8 cellular contexts compared by ENCODE assay signal in genomic region chr1:16204634-16205332, GRCh38. TPM values are rescaled to one million over a fixed set of nuclear protein-coding genes. Genes with fewer than 3 reads are reported as not detected.
DNase-seq lines count a peak whose midpoint lies in the region; TF ChIP-seq lines count a peak whose summit lies in the region.
"Had no signal": no experiment of that assay in that cellular context is flagged by ENCODE, and none has a peak within 500 bp of the region (broad histone marks: within the 10 kb centered on the region; RNA-seq: fewer than 3 reads in every experiment).

No MANE protein-coding gene starts in this region.

- DNase-seq in GM10248 (ENCODE audit: extremely low spot score) (peak; percentile 55), LoVo (ENCODE audit: low spot score) (peak; percentile 9), lung microvascular endothelial cell (ENCODE audit: low read depth in 2 of 2) (peak; percentile 44 to 64), suprapubic skin (ENCODE audit: low spot score in 2 of 2) (no peak), coronary artery (ENCODE audit: low spot score) (no peak)
- DNase-seq in activated T-helper 2 cell treated with anti-CD3 and anti-CD28 coated beads, Interferon-gamma antibody, Interleukin-2, Interleukin-4, amounts not matched to agents 10 μg/mL and 5 μg/mL and 100 μg/mL, durations not matched to agents 14 hours and 24 hours and 36 hours (ENCODE audit: low spot score), result no peak
- DNase-seq in T-helper 2 cell treated with Interferon-gamma antibody and Interleukin-4, amounts not matched to agents 5 μg/mL and 100 μg/mL, for 36 hours (ENCODE audit: low spot score), result no peak

- H3K4me3 ChIP-seq in suprapubic skin (no peak overlapping the region), coronary artery (no peak overlapping the region)

- H3K36me3 Mint-ChIP-seq in activated T-helper 2 cell treated with anti-CD3 and anti-CD28 coated beads, Interferon-gamma antibody, Interleukin-2, Interleukin-4, amounts not matched to agents 10 μg/mL and 5 μg/mL and 100 μg/mL, durations not matched to agents 14 hours and 24 hours and 36 hours (ENCODE audit: low read depth), result no peaks in the 10 kb centered on the region
- H3K36me3 Mint-ChIP-seq in T-helper 2 cell treated with Interferon-gamma antibody and Interleukin-4, amounts not matched to agents 5 μg/mL and 100 μg/mL, for 36 hours (ENCODE audit: low read depth), result peaks cover 2% of the 10 kb centered on the region

- peaks cover 37% of the 10 kb centered on the region for H3K4me1 ChIP-seq in suprapubic skin

- POLR2A ChIA-PET in GM10248 (lab: Yijun Ruan, JAX), result interaction anchor here (0.6 kb wide), 1 partner anchor 516 kb away, joined by 4 read pairs; no protein-coding TSS in a partner anchor

- peaks cover 3% of the 10 kb centered on the region for H3K4me1 Mint-ChIP-seq in activated T-helper 2 cell treated with anti-CD3 and anti-CD28 coated beads, Interferon-gamma antibody, Interleukin-2, Interleukin-4, amounts not matched to agents 10 μg/mL and 5 μg/mL and 100 μg/mL, durations not matched to agents 14 hours and 24 hours and 36 hours (ENCODE audit: low read depth)
- peaks cover 6% of the 10 kb centered on the region for H3K4me1 Mint-ChIP-seq in T-helper 2 cell treated with Interferon-gamma antibody and Interleukin-4, amounts not matched to agents 5 μg/mL and 100 μg/mL, for 36 hours (ENCODE audit: low read depth)

- H3K27ac ChIP-seq in suprapubic skin, result no peak overlapping the region
- no peak overlapping the region for H3K27ac ChIP-seq in coronary artery

- WGBS in suprapubic skin, result 88% methylated on average over 8 of the region's 12 CpGs

- CTCF ChIA-PET in GM10248 (lab: Yijun Ruan, JAX), result interaction anchor here (0.9 to 2.7 kb wide), 5 partner anchors 17 to 158 kb away, joined by 3 to 10 read pairs (median 6); no protein-coding TSS in a partner anchor

- H3K27me3 Mint-ChIP-seq in activated T-helper 2 cell treated with anti-CD3 and anti-CD28 coated beads, Interferon-gamma antibody, Interleukin-2, Interleukin-4, amounts not matched to agents 10 μg/mL and 5 μg/mL and 100 μg/mL, durations not matched to agents 14 hours and 24 hours and 36 hours (ENCODE audit: low read depth), result no peaks in the 10 kb centered on the region
- peaks cover 2% of the 10 kb centered on the region for H3K27me3 Mint-ChIP-seq in T-helper 2 cell treated with Interferon-gamma antibody and Interleukin-4, amounts not matched to agents 5 μg/mL and 100 μg/mL, for 36 hours (ENCODE audit: low read depth)
- H3K27me3 Mint-ChIP-seq: stimulated activated naive CD8-positive, alpha-beta T cell treated with anti-CD3 and anti-CD28 coated beads, Interleukin-15, Interleukin-2, amounts not matched to agents 100 ng/mL and 50 ng/mL, for 24 hours had no signal

- TF ChIP-seq POLR2A in suprapubic skin (IDR thresholded peaks at IDR 0.05), result no peak

- TF ChIP-seq CTCF in GM10248 (IDR thresholded peaks at IDR 0.05; ENCODE audit: control extremely low read depth, extremely low read depth, low read depth, missing control alignments) (peak; percentile 64), suprapubic skin (IDR thresholded peaks at IDR 0.05) (peak in 1 of 2 donors; percentile 10), coronary artery (IDR thresholded peaks at IDR 0.05) (no peak)

- H3K27ac Mint-ChIP-seq in activated T-helper 2 cell treated with anti-CD3 and anti-CD28 coated beads, Interferon-gamma antibody, Interleukin-2, Interleukin-4, amounts not matched to agents 10 μg/mL and 5 μg/mL and 100 μg/mL, durations not matched to agents 14 hours and 24 hours and 36 hours, result peak overlapping the region; percentile 47
- no peak overlapping the region for H3K27ac Mint-ChIP-seq in T-helper 2 cell treated with Interferon-gamma antibody and Interleukin-4, amounts not matched to agents 5 μg/mL and 100 μg/mL, for 36 hours
- H3K27ac Mint-ChIP-seq: stimulated activated naive CD8-positive, alpha-beta T cell treated with anti-CD3 and anti-CD28 coated beads, Interleukin-15, Interleukin-2, amounts not matched to agents 100 ng/mL and 50 ng/mL, for 24 hours had no signal

- peaks cover 36% of the 10 kb centered on the region for H3K36me3 ChIP-seq in suprapubic skin

- no peaks in the 10 kb centered on the region for H3K9me3 ChIP-seq in suprapubic skin

- intact Hi-C loops in activated T-helper 2 cell treated with anti-CD3 and anti-CD28 coated beads, Interferon-gamma antibody, Interleukin-2, Interleukin-4, amounts not matched to agents 10 μg/mL and 5 μg/mL and 100 μg/mL, durations not matched to agents 14 hours and 24 hours and 36 hours (cut with micrococcal nuclease), result no loop called here

- no peak overlapping the region for H3K4me3 Mint-ChIP-seq in activated T-helper 2 cell treated with anti-CD3 and anti-CD28 coated beads, Interferon-gamma antibody, Interleukin-2, Interleukin-4, amounts not matched to agents 10 μg/mL and 5 μg/mL and 100 μg/mL, durations not matched to agents 14 hours and 24 hours and 36 hours (ENCODE audit: low read depth)
- no peak overlapping the region for H3K4me3 Mint-ChIP-seq in T-helper 2 cell treated with Interferon-gamma antibody and Interleukin-4, amounts not matched to agents 5 μg/mL and 100 μg/mL, for 36 hours
- H3K4me3 Mint-ChIP-seq: stimulated activated naive CD8-positive, alpha-beta T cell treated with anti-CD3 and anti-CD28 coated beads, Interleukin-15, Interleukin-2, amounts not matched to agents 100 ng/mL and 50 ng/mL, for 24 hours had no signal

- no peaks in the 10 kb centered on the region for H3K9me3 Mint-ChIP-seq in activated T-helper 2 cell treated with anti-CD3 and anti-CD28 coated beads, Interferon-gamma antibody, Interleukin-2, Interleukin-4, amounts not matched to agents 10 μg/mL and 5 μg/mL and 100 μg/mL, durations not matched to agents 14 hours and 24 hours and 36 hours
- no peaks in the 10 kb centered on the region for H3K9me3 Mint-ChIP-seq in T-helper 2 cell treated with Interferon-gamma antibody and Interleukin-4, amounts not matched to agents 5 μg/mL and 100 μg/mL, for 36 hours
- H3K9me3 Mint-ChIP-seq: stimulated activated naive CD8-positive, alpha-beta T cell treated with anti-CD3 and anti-CD28 coated beads, Interleukin-15, Interleukin-2, amounts not matched to agents 100 ng/mL and 50 ng/mL, for 24 hours had no signal

- H3K27me3 ChIP-seq in suprapubic skin, result no peaks in the 10 kb centered on the region

- no peak for TF ChIP-seq EP300 in suprapubic skin (IDR thresholded peaks at IDR 0.05)

RNA-seq across cellular contexts. Expression of gene ARHGEF19, which starts 7.7 kb away (rescaled TPM):
- 6.4 and 7.5 TPM in 2 replicates for total RNA-seq in activated T-helper 2 cell treated with anti-CD3 and anti-CD28 coated beads, Interferon-gamma antibody, Interleukin-2, Interleukin-4, amounts not matched to agents 10 μg/mL and 5 μg/mL and 100 μg/mL, durations not matched to agents 14 hours and 24 hours and 36 hours
- 3.3 and 4.6 TPM in 2 replicates for total RNA-seq in lung microvascular endothelial cell
- total RNA-seq in suprapubic skin, result 10 to 100 TPM; 33.0 to 83.8 (median 45.7) TPM

RNA-seq across cellular contexts. Expression of gene CPLANE2, which starts 32.2 kb away (rescaled TPM):
- 3.2 and 3.9 TPM in 2 replicates for total RNA-seq in activated T-helper 2 cell treated with anti-CD3 and anti-CD28 coated beads, Interferon-gamma antibody, Interleukin-2, Interleukin-4, amounts not matched to agents 10 μg/mL and 5 μg/mL and 100 μg/mL, durations not matched to agents 14 hours and 24 hours and 36 hours
- total RNA-seq in lung microvascular endothelial cell (6.7 and 7.2 TPM in 2 replicates), suprapubic skin (10 to 100 TPM in 2 of 4 donors, 1 to 10 TPM in 2; 5.2 to 20.4 (median 12.7) TPM)

RNA-seq across cellular contexts. Expression of gene EPHA2, which starts 48.9 kb away (rescaled TPM):
- not detected in 2 replicates for total RNA-seq in activated T-helper 2 cell treated with anti-CD3 and anti-CD28 coated beads, Interferon-gamma antibody, Interleukin-2, Interleukin-4, amounts not matched to agents 10 μg/mL and 5 μg/mL and 100 μg/mL, durations not matched to agents 14 hours and 24 hours and 36 hours
- 68.6 and 122 TPM in 2 replicates for total RNA-seq in lung microvascular endothelial cell
- total RNA-seq in suprapubic skin, result 100 to 1,000 TPM in 3 of 4 donors, 10 to 100 TPM in 1; 59.0 to 145 (median 104) TPM

Comparison
In these comparisons a context has a peak if more than half of its experiments do, and no peak if none do; other contexts are left out.
1. DNase-seq: peak in GM10248 (single experiment), LoVo (single experiment) and lung microvascular endothelial cell (2 of 2); none in activated T-helper 2 cell treated with anti-CD3 and anti-CD28 coated beads, Interferon-gamma antibody, Interleukin-2, Interleukin-4, amounts not matched to agents 10 μg/mL and 5 μg/mL and 100 μg/mL, durations not matched to agents 14 hours and 24 hours and 36 hours (single experiment), suprapubic skin (0 of 2), coronary artery (single experiment) and T-helper 2 cell treated with Interferon-gamma antibody and Interleukin-4, amounts not matched to agents 5 μg/mL and 100 μg/mL, for 36 hours (single experiment).
2. RNA of gene EPHA2, which starts 48.9 kb away (total RNA-seq): 68.6 to 122 TPM in lung microvascular endothelial cell and 59.0 to 145 TPM in suprapubic skin; not detected in activated T-helper 2 cell treated with anti-CD3 and anti-CD28 coated beads, Interferon-gamma antibody, Interleukin-2, Interleukin-4, amounts not matched to agents 10 μg/mL and 5 μg/mL and 100 μg/mL, durations not matched to agents 14 hours and 24 hours and 36 hours; every median in the first group is over 10 times any median in the second.